ENCODE assay signal across 11 cellular contexts in the genomic region with DNA sequence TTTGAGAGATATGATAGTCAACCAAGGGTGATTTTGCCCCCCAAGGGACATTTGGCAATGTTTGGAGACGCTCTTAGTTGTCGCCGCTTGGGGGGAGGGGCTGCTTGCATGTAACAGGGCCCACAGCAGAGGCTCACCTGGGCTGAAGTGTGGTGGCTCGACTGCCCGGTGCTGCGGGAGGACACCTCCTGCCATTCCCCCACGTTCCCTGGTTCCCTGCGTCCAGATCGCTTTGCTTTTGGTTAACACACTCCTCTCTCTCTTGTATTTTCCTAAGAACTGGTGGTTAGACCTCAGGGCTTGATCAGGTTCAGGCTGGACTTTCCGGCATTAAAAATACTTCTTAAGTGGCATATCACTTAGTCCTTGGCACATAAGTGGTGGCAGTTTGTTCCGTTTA. TPM values are rescaled to one million over a fixed set of nuclear protein-coding genes. Genes with fewer than 3 reads are reported as not detected.
DNase-seq lines count a peak whose midpoint lies in the region; ATAC-seq and TF ChIP-seq lines count a peak whose summit lies in the region.
"Had no signal": no experiment of that assay in that cellular context is flagged by ENCODE, and none has a peak within 500 bp of the region (broad histone marks: within the 10 kb centered on the region; RNA-seq: fewer than 3 reads in every experiment).

No MANE protein-coding gene starts in this region.

- H2BK15ac ChIP-seq in mesenchymal stem cell (ENCODE audit: low read depth, poor library complexity, severe bottlenecking) = no peak overlapping the region

- H3K27me3 ChIP-seq in cardiac muscle cell (peaks cover 41% of the 10 kb centered on the region), right cardiac atrium (ENCODE audit: control insufficient read depth, insufficient read depth) (no peaks in the 10 kb centered on the region), mesenchymal stem cell (ENCODE audit: control insufficient read depth in 1 of 2, insufficient read depth in 1 of 2, low read length in 2 of 2) (peaks cover 20 to 35% of the 10 kb centered on the region in 2 experiments), upper lobe of left lung (peaks cover 0 to 4% (median 0%) of the 10 kb centered on the region in 4 donors)

- peak in 1 of 4 donors; percentile 22 for TF ChIP-seq POLR2A in upper lobe of left lung (IDR thresholded peaks at IDR 0.05)

- ATAC-seq in right cardiac atrium = no peak
- no peak for ATAC-seq in upper lobe of left lung (ENCODE audit: low FRiP score in 2 of 2)
- ATAC-seq: PC-3 had no signal

- H3K4me3 Mint-ChIP-seq in brain = peak overlapping the region; percentile 64 to 75 (median 69)

- H3K36me3 ChIP-seq in cardiac muscle cell (no peaks in the 10 kb centered on the region), mesenchymal stem cell (ENCODE audit: control insufficient read depth in 1 of 2, insufficient read depth in 2 of 2, low read depth in 1 of 2, low read length in 2 of 2) (no peaks in the 10 kb centered on the region), upper lobe of left lung (no peaks in the 10 kb centered on the region)
- H3K36me3 ChIP-seq: brain microvascular endothelial cell had no signal

- H4K8ac ChIP-seq in mesenchymal stem cell (ENCODE audit: low read length) = no peak overlapping the region

- peaks cover 34% of the 10 kb centered on the region for H3K36me3 Mint-ChIP-seq in brain

- TF ChIP-seq EP300 in upper lobe of left lung (IDR thresholded peaks at IDR 0.05) = no peak

- H2BK120ac ChIP-seq in mesenchymal stem cell (ENCODE audit: low read depth, low read length) = no peak overlapping the region

- H2BK12ac ChIP-seq in mesenchymal stem cell (ENCODE audit: low read length in 2 of 2) = no peak overlapping the region

- H4K91ac ChIP-seq in mesenchymal stem cell (ENCODE audit: low read length) = no peak overlapping the region

- H2AK5ac ChIP-seq in mesenchymal stem cell (ENCODE audit: low read length, severe bottlenecking) = no peak overlapping the region

- peaks cover 0 to 10% (median 0%) of the 10 kb centered on the region in 5 experiments for H3K9me3 Mint-ChIP-seq in brain

- no peak overlapping the region for H3K27ac Mint-ChIP-seq in brain

- peaks cover 30% of the 10 kb centered on the region for H3K4me1 Mint-ChIP-seq in brain

- H3K4me3 ChIP-seq in cardiac muscle cell (peak overlapping the region; percentile 24), right cardiac atrium (ENCODE audit: low read length) (no peak overlapping the region), mesenchymal stem cell (ENCODE audit: insufficient read depth in 1 of 2, low read depth in 1 of 2, low read length in 2 of 2) (no peak overlapping the region), upper lobe of left lung (peak overlapping the region in 3 of 4 donors; percentile 41 to 61 (median 59))

- no peak overlapping the region for H3K4ac ChIP-seq in mesenchymal stem cell (ENCODE audit: low read depth in 1 of 2, low read length in 2 of 2)

- H3K4me1 ChIP-seq in cardiac muscle cell (ENCODE audit: low read depth) (peaks cover 10% of the 10 kb centered on the region), right cardiac atrium (ENCODE audit: control insufficient read depth, insufficient read depth, low read length) (peaks cover 7% of the 10 kb centered on the region), mesenchymal stem cell (ENCODE audit: control insufficient read depth, insufficient read depth, low read depth, low read length) (peaks cover 14% of the 10 kb centered on the region), upper lobe of left lung (peaks cover 14 to 34% (median 25%) of the 10 kb centered on the region in 4 donors)

- H3K4me2 ChIP-seq in mesenchymal stem cell (ENCODE audit: low read length, poor library complexity, severe bottlenecking) = no peak overlapping the region

- H3K18ac ChIP-seq in mesenchymal stem cell (ENCODE audit: low read depth in 1 of 2, low read length in 2 of 2) = no peak overlapping the region

- no peak overlapping the region for H3K27ac ChIP-seq in cardiac muscle cell
- no peak overlapping the region for H3K27ac ChIP-seq in right cardiac atrium (ENCODE audit: low read length)
- no peak overlapping the region for H3K27ac ChIP-seq in mesenchymal stem cell (ENCODE audit: low read length, poor library complexity, severe bottlenecking)
- peak overlapping the region in 2 of 4 donors; percentile 31 to 37 for H3K27ac ChIP-seq in upper lobe of left lung
- H3K27ac ChIP-seq: brain microvascular endothelial cell had no signal

- H3K23ac ChIP-seq in mesenchymal stem cell (ENCODE audit: low read length in 2 of 2) = no peak overlapping the region

- no peak overlapping the region for H3K14ac ChIP-seq in mesenchymal stem cell (ENCODE audit: low read length in 2 of 2)

- DNase-seq in cardiac muscle cell (ENCODE audit: low read depth in 1 of 2, low spot score in 1 of 2) (no peak), right cardiac atrium (no peak), mesenchymal stem cell (peak; percentile 3), upper lobe of left lung (peak in 1 of 2 donors; percentile 33), mucosa of gallbladder (ENCODE audit: low spot score) (no peak), COLO668 (lab: John Stamatoyannopoulos, UW; ENCODE audit: unreplicated experiment) (no peak), posterior vena cava (ENCODE audit: low spot score) (no peak)
- DNase-seq: brain microvascular endothelial cell, hippocampal formation, PC-3 had no signal

- H3K9me3 ChIP-seq in cardiac muscle cell (ENCODE audit: low read depth) (no peaks in the 10 kb centered on the region), right cardiac atrium (ENCODE audit: control insufficient read depth, low read length) (no peaks in the 10 kb centered on the region), mesenchymal stem cell (ENCODE audit: control insufficient read depth, low read length) (no peaks in the 10 kb centered on the region), upper lobe of left lung (no peaks in the 10 kb centered on the region)

- no peak overlapping the region for H2AFZ ChIP-seq in mesenchymal stem cell (ENCODE audit: low read depth, low read length)

- H2BK5ac ChIP-seq in mesenchymal stem cell (ENCODE audit: low read depth, low read length, poor library complexity, severe bottlenecking) = no peak overlapping the region

- 69% methylated on average over 11 of the region's 11 CpGs for WGBS in right cardiac atrium
- 18% methylated on average over 11 of the region's 11 CpGs for WGBS in mesenchymal stem cell
- 60 to 61% methylated on average over 11 of the region's 11 CpGs for WGBS in upper lobe of left lung, 2 donors

- TF ChIP-seq CTCF in cardiac muscle cell (IDR thresholded peaks at IDR 0.05; ENCODE audit: low read depth, low read length) = no peak
- TF ChIP-seq CTCF in brain (conservative IDR thresholded peaks at IDR 0.05) = no peak
- TF ChIP-seq CTCF in upper lobe of left lung (IDR thresholded peaks at IDR 0.05) = no peak

- peaks cover 34% of the 10 kb centered on the region for H3K79me1 ChIP-seq in mesenchymal stem cell (replicated peaks; ENCODE audit: low read length, poor library complexity, severe bottlenecking)

- H3K9ac ChIP-seq in mesenchymal stem cell (ENCODE audit: low read length) = peak overlapping the region; percentile 41

- H3K27me3 Mint-ChIP-seq in brain = peaks cover 34% of the 10 kb centered on the region

- intact Hi-C loops in right cardiac atrium (cut with DNase I) (no loop called here), posterior vena cava (cut with DNase I) (no loop called here)

RNA-seq across cellular contexts. Expression of a gene that starts 18.9 kb away (rescaled TPM):
- 53.7 and 84.9 TPM in 2 replicates for total RNA-seq in cardiac muscle cell
- 60.4 and 78.8 TPM in 2 replicates for polyA plus RNA-seq in cardiac muscle cell
- 100 to 1,000 TPM; 141 to 158 (median 146) TPM for total RNA-seq in right cardiac atrium
- 100.0 TPM for polyA plus RNA-seq in right cardiac atrium
- polyA plus RNA-seq in brain (ENCODE audit: insufficient read depth, low read depth, low replicate concordance) = 69.9 TPM
- polyA plus RNA-seq in mesenchymal stem cell (2013, experiment 1 of 2) = 131 TPM
- polyA plus RNA-seq in mesenchymal stem cell (2013, experiment 2 of 2) = 141 TPM
- 100 to 1,000 TPM; 105 to 208 (median 133) TPM for total RNA-seq in upper lobe of left lung
- 134 TPM for total RNA-seq in mucosa of gallbladder
- 100 to 1,000 TPM; 132 to 135 TPM for total RNA-seq in posterior vena cava

Comparison
In these comparisons a context has a peak if more than half of its experiments do, and no peak if none do; other contexts are left out.
1. H3K4me3 ChIP-seq: peak in cardiac muscle cell (single experiment) and upper lobe of left lung (3 of 4); none in right cardiac atrium (single experiment) and mesenchymal stem cell (0 of 2).